ENCODE assay signal across 17 cellular contexts in genomic region chr3:63655519-63655918, GRCh38. TPM values are rescaled to one million over a fixed set of nuclear protein-coding genes. Genes with fewer than 3 reads are reported as not detected.
A peak's percentile ranks its signal among the peaks of the same experiment; 100 is the strongest.
DNase-seq lines count a peak whose midpoint lies in the region; FAIRE-seq and TF ChIP-seq lines count a peak whose summit lies in the region.
"Had no signal": no experiment of that assay in that cellular context is flagged by ENCODE, and none has a peak within 500 bp of the region (broad histone marks: within the 10 kb centered on the region; RNA-seq: fewer than 3 reads in every experiment).

No MANE protein-coding gene starts in this region.

- FAIRE-seq in kidney (lab: Jason Lieb, UNC): no peak

- no peaks in the 10 kb centered on the region for H3K4me1 ChIP-seq in kidney (ENCODE audit: control insufficient read depth in 1 of 2, insufficient read depth in 1 of 2, low read depth in 1 of 2, low read length in 2 of 2)
- H3K4me1 ChIP-seq: spleen had no signal

- H3K4me3 ChIP-seq in AG04450 (ENCODE audit: low read depth, low read length) (no peak overlapping the region), astrocyte of the cerebellum (ENCODE audit: low read depth, low read length) (no peak overlapping the region), kidney (ENCODE audit: low read length in 2 of 2) (no peak overlapping the region)
- H3K4me3 ChIP-seq: PC-9, spleen had no signal

- H3K27me3 ChIP-seq in AG04450 (ENCODE audit: control insufficient read depth, insufficient read depth, low read length): no peaks in the 10 kb centered on the region
- H3K27me3 ChIP-seq: spleen had no signal

- no peak overlapping the region for H3K9ac ChIP-seq in kidney (ENCODE audit: low read length in 2 of 2)

- CTCF ChIA-PET in AG04450 (lab: Charles Lee): no interaction called here

- H3K36me3 ChIP-seq in kidney (ENCODE audit: control insufficient read depth in 1 of 2, insufficient read depth in 2 of 2, low read length in 2 of 2): no peaks in the 10 kb centered on the region
- H3K36me3 ChIP-seq: spleen had no signal

- in situ Hi-C loops in astrocyte of the cerebellum (cut with HindIII; ENCODE audit: low sequenced_read_pairs): no loop called here

- POLR2A ChIA-PET in AG04450 (lab: Yijun Ruan, JAX): no interaction called here

- intact Hi-C loops in kidney (cut with DNase I): no loop called here

- H3K27ac ChIP-seq in AG04450 (ENCODE audit: low read depth, low read length) (no peak overlapping the region), substantia nigra (ENCODE audit: low read depth, low read length, poor library complexity, severe bottlenecking) (no peak overlapping the region), kidney (ENCODE audit: low read depth in 2 of 2, low read length in 2 of 2) (no peak overlapping the region)
- H3K27ac ChIP-seq: PC-9, spleen had no signal

- no peaks in the 10 kb centered on the region for H3K9me3 ChIP-seq in AG04450 (ENCODE audit: control insufficient read depth, insufficient read depth, low read length)
- no peaks in the 10 kb centered on the region for H3K9me3 ChIP-seq in kidney (ENCODE audit: control insufficient read depth in 1 of 2, low read length in 2 of 2)
- H3K9me3 ChIP-seq: spleen had no signal

- TF ChIP-seq CTCF in AG04450 (IDR thresholded peaks at IDR 0.05; ENCODE audit: low read depth, low read length): no peak
- no peak for TF ChIP-seq CTCF in astrocyte of the cerebellum (IDR thresholded peaks at IDR 0.05; ENCODE audit: low read depth, low read length, missing control alignments)
- no peak for TF ChIP-seq CTCF in kidney (IDR thresholded peaks at IDR 0.05; ENCODE audit: borderline replicate concordance, extremely low read depth, insufficient read depth)

- peak; percentile 1 for DNase-seq in AG04450 (ENCODE audit: low read depth, low spot score)
- DNase-seq in HS-27A (ENCODE audit: low read depth): peak; percentile 92
- DNase-seq in astrocyte of the cerebellum (ENCODE audit: low read depth): peak; percentile 72
- DNase-seq in kidney tubule cell (ENCODE audit: low spot score): peak; percentile 68
- DNase-seq in NCI-H510A treated with DMSO at 0.1 percent for 48 hours (lab: John Stamatoyannopoulos, UW): no peak
- DNase-seq in NCI-H748 (lab: John Stamatoyannopoulos, UW; ENCODE audit: unreplicated experiment): no peak
- DNase-seq in substantia nigra (lab: John Stamatoyannopoulos, UW): no peak
- DNase-seq in kidney: no peak
- DNase-seq: AML-193, dermis blood vessel endothelial cell, NCI-H1417 treated with DMSO at 0.1 percent for 48 hours, occipital lobe, PC-9, spleen had no signal

RNA-seq across cellular contexts. Expression of gene SNTN, which starts 3.0 kb away (rescaled TPM):
- polyA plus RNA-seq in AG04450 (2011; rRNA removed): not detected in 2 replicates
- not detected in 2 replicates for polyA minus RNA-seq in AG04450 (2011; rRNA and poly(A)+ RNA removed)
- not detected for total RNA-seq in kidney
- not detected for polyA plus RNA-seq in kidney (ENCODE audit: insufficient read depth, low read depth, low replicate concordance)
- total RNA-seq: dermis blood vessel endothelial cell; mesenteric fat pad; NCI-H460; occipital lobe; PC-9; spleen; T-helper 1 cell treated with Interleukin-12 subunit alpha and Interleukin-12 subunit beta and Interleukin-4 antibody, amounts not matched to agents 30 ng/mL and 1 ng/mL, for 36 hours had no signal
- polyA plus RNA-seq: spleen had no signal

Comparison
In these comparisons a context has a peak if more than half of its experiments do, and no peak if none do; other contexts are left out.
1. DNase-seq: peak in AG04450 (single experiment), HS-27A (single experiment), astrocyte of the cerebellum (single experiment) and kidney tubule cell (single experiment); none in NCI-H510A treated with DMSO at 0.1 percent for 48 hours (single experiment), NCI-H748 (single experiment), substantia nigra (0 of 49) and kidney (single experiment).